Comparison of ENCODE assay signal across 40 cellular contexts in the genomic region with DNA sequence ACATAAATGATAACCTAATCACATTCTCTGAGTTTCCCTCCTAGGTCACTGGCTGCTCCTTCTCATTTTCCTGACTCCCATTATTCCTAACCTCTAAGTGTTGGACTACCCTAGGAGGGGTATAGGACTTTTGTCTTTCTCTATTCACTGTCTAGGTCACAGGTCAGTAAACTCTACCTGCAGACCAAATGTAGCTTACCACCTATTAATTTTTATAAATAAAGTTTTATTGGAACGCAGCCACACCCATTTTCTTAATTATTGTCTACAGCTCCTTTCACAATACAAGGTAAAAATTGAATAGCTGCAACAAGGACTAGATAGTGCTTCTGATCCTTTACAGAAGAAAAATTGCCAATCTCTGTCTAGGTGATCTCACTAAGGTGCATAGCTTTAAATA.
"Had no signal": no experiment of that assay in that cellular context is flagged by ENCODE, and none has a peak within 500 bp of the region (broad histone marks: within the 10 kb centered on the region; RNA-seq: fewer than 3 reads in every experiment).

No MANE protein-coding gene starts in this region.

- H3K9me3 Mint-ChIP-seq: activated T-helper 1 cell treated with anti-CD3 and anti-CD28 coated beads, Interleukin-12 subunit alpha, Interleukin-12 subunit beta, Interleukin-2, Interleukin-4 antibody, amounts not matched to agents 30 ng/mL and 10 ng/mL and 1 ng/mL, durations not matched to agents 14 hours and 24 hours and 36 hours; activated T-helper 2 cell treated with anti-CD3 and anti-CD28 coated beads, Interferon-gamma antibody, Interleukin-2, Interleukin-4, amounts not matched to agents 10 μg/mL and 5 μg/mL and 100 μg/mL, durations not matched to agents 14 hours and 24 hours and 36 hours; brain had no signal

- H3K4me3 Mint-ChIP-seq: activated naive CD4-positive, alpha-beta T cell treated with anti-CD3 and anti-CD28 coated beads for 36 hours; activated naive CD4-positive, alpha-beta T cell treated with anti-CD3 and anti-CD28 coated beads, Interleukin-2, amount 10 ng/mL, durations not matched to agents 7 days and 5 days; activated naive CD4-positive, alpha-beta T cell treated with anti-CD3 and anti-CD28 coated beads, Interleukin-2, amount 50 U/mL, for 24 hours; activated naive CD8-positive, alpha-beta T cell; activated naive CD8-positive, alpha-beta T cell treated with anti-CD3 and anti-CD28 coated beads for 36 hours; activated naive CD8-positive, alpha-beta T cell treated with anti-CD3 and anti-CD28 coated beads, Interleukin-2, amount 10 ng/mL, durations not matched to agents 7 days and 5 days; activated naive CD8-positive, alpha-beta T cell treated with anti-CD3 and anti-CD28 coated beads, Interleukin-2, amount 50 U/mL, for 24 hours; activated T-cell treated with anti-CD3 and anti-CD28 coated beads, Interleukin-2, amount 50 U/mL, for 24 hours; activated T-cell treated with anti-CD3 and anti-CD28 coated beads, Interleukin-2, amount 50 U/mL, for 4 hours; activated T-cell treated with anti-CD3 and anti-CD28 coated beads, Interleukin-2, amount 50 U/mL, for 72 hours; activated T-helper 1 cell treated with anti-CD3 and anti-CD28 coated beads, Interleukin-12 subunit alpha, Interleukin-12 subunit beta, Interleukin-2, Interleukin-4 antibody, amounts not matched to agents 30 ng/mL and 10 ng/mL and 1 ng/mL, durations not matched to agents 14 hours and 24 hours and 36 hours; activated T-helper 17 cell treated with anti-CD3 and anti-CD28 coated beads, Interleukin-2, amount 50 U/mL, for 72 hours; brain; central memory CD8-positive, alpha-beta T cell had no signal

- H3K27ac Mint-ChIP-seq: activated naive CD4-positive, alpha-beta T cell treated with anti-CD3 and anti-CD28 coated beads for 36 hours; activated naive CD4-positive, alpha-beta T cell treated with anti-CD3 and anti-CD28 coated beads, Interleukin-2, amount 10 ng/mL, durations not matched to agents 7 days and 5 days; activated naive CD4-positive, alpha-beta T cell treated with anti-CD3 and anti-CD28 coated beads, Interleukin-2, amount 50 U/mL, for 24 hours; activated naive CD4-positive, alpha-beta T cell treated with anti-CD3 and anti-CD28 coated beads, Interleukin-2, amount 50 U/mL, for 72 hours; activated naive CD8-positive, alpha-beta T cell; activated naive CD8-positive, alpha-beta T cell treated with anti-CD3 and anti-CD28 coated beads for 36 hours; activated naive CD8-positive, alpha-beta T cell treated with anti-CD3 and anti-CD28 coated beads, Interleukin-2, amount 10 ng/mL, durations not matched to agents 7 days and 5 days; activated naive CD8-positive, alpha-beta T cell treated with anti-CD3 and anti-CD28 coated beads, Interleukin-2, amount 50 U/mL, for 24 hours; activated T-cell treated with anti-CD3 and anti-CD28 coated beads, Interleukin-2, amount 50 U/mL, for 24 hours; activated T-cell treated with anti-CD3 and anti-CD28 coated beads, Interleukin-2, amount 50 U/mL, for 72 hours; activated T-helper 1 cell treated with anti-CD3 and anti-CD28 coated beads, Interleukin-12 subunit alpha, Interleukin-12 subunit beta, Interleukin-2, Interleukin-4 antibody, amounts not matched to agents 30 ng/mL and 10 ng/mL and 1 ng/mL, durations not matched to agents 14 hours and 24 hours and 36 hours; activated T-helper 17 cell treated with anti-CD3 and anti-CD28 coated beads, Interleukin-2, amount 50 U/mL, for 72 hours; activated T-helper 2 cell treated with anti-CD3 and anti-CD28 coated beads, Interferon-gamma antibody, Interleukin-2, Interleukin-4, amounts not matched to agents 10 μg/mL and 5 μg/mL and 100 μg/mL, durations not matched to agents 14 hours and 24 hours and 36 hours; brain had no signal

- H3K27me3 Mint-ChIP-seq: activated naive CD4-positive, alpha-beta T cell treated with anti-CD3 and anti-CD28 coated beads, Interleukin-2, amount 10 ng/mL, durations not matched to agents 7 days and 5 days; activated naive CD4-positive, alpha-beta T cell treated with anti-CD3 and anti-CD28 coated beads, Interleukin-2, amount 50 U/mL, for 24 hours; activated naive CD8-positive, alpha-beta T cell; activated naive CD8-positive, alpha-beta T cell treated with anti-CD3 and anti-CD28 coated beads for 36 hours; activated naive CD8-positive, alpha-beta T cell treated with anti-CD3 and anti-CD28 coated beads, Interleukin-2, amount 10 ng/mL, durations not matched to agents 7 days and 5 days; activated naive CD8-positive, alpha-beta T cell treated with anti-CD3 and anti-CD28 coated beads, Interleukin-2, amount 50 U/mL, for 24 hours; activated T-cell treated with anti-CD3 and anti-CD28 coated beads, Interleukin-2, amount 50 U/mL, for 24 hours; activated T-helper 17 cell treated with anti-CD3 and anti-CD28 coated beads, Interleukin-2, amount 50 U/mL, for 72 hours; brain; central memory CD8-positive, alpha-beta T cell had no signal

- FAIRE-seq: astrocyte, bronchial epithelial cell had no signal

- H3K27ac ChIP-seq: adrenal gland, ascending aorta, body of pancreas, brain microvascular endothelial cell, breast epithelium, cardiac muscle cell had no signal

- DNase-seq: activated effector memory CD4-positive, alpha-beta T cell treated with anti-CD3 and anti-CD28 coated beads, Interleukin-2, amount 50 U/mL, for 16 hours; activated effector memory CD4-positive, alpha-beta T cell treated with Interleukin-2 at 50 U/mL for 16 hours; activated gamma-delta T cell; activated gamma-delta T cell treated with Interleukin-2 at 50 U/mL for 16 hours; activated naive CD4-positive, alpha-beta T cell; activated naive CD4-positive, alpha-beta T cell treated with anti-CD3 and anti-CD28 coated beads for 36 hours; activated naive CD4-positive, alpha-beta T cell treated with anti-CD3 and anti-CD28 coated beads, Interleukin-2, amount 10 ng/mL, durations not matched to agents 7 days and 5 days; activated naive CD4-positive, alpha-beta T cell treated with anti-CD3 and anti-CD28 coated beads, Interleukin-2, amount 50 U/mL, for 16 hours; activated naive CD4-positive, alpha-beta T cell treated with Interleukin-2 at 50 U/mL for 16 hours; activated naive CD8-positive, alpha-beta T cell treated with anti-CD3 and anti-CD28 coated beads for 36 hours; activated naive CD8-positive, alpha-beta T cell treated with anti-CD3 and anti-CD28 coated beads, Interleukin-2, amount 10 ng/mL, durations not matched to agents 7 days and 5 days; activated naive CD8-positive, alpha-beta T cell treated with anti-CD3 and anti-CD28 coated beads, Interleukin-2, amount 50 U/mL, for 24 hours; activated T-cell treated with anti-CD3 and anti-CD28 coated beads, Interleukin-2, amount 50 U/mL, for 1 hour; activated T-cell treated with anti-CD3 and anti-CD28 coated beads, Interleukin-2, amount 50 U/mL, for 24 hours; activated T-cell treated with anti-CD3 and anti-CD28 coated beads, Interleukin-2, amount 50 U/mL, for 4 hours; activated T-cell treated with anti-CD3 and anti-CD28 coated beads, Interleukin-2, amount 50 U/mL, for 48 hours; activated T-cell treated with anti-CD3 and anti-CD28 coated beads, Interleukin-2, amount 50 U/mL, for 72 hours; adrenal gland; amniotic stem cell; amygdala; anterior cingulate cortex; aorta; body of pancreas; brain microvascular endothelial cell; caudate nucleus; central memory CD4-positive, alpha-beta T cell; cerebellar nuclear complex had no signal

- H3K4me1 ChIP-seq: body of pancreas, breast epithelium had no signal

- H3K4me3 ChIP-seq: adrenal gland, ascending aorta, body of pancreas, breast epithelium, cardiac muscle cell had no signal

- H3K27me3 ChIP-seq: adrenal gland, ascending aorta, body of pancreas, brain microvascular endothelial cell, breast epithelium, cardiac muscle cell had no signal

- ATAC-seq: activated naive CD4-positive, alpha-beta T cell treated with anti-CD3 and anti-CD28 coated beads, Interleukin-2, amount 50 U/mL, for 72 hours; activated naive CD8-positive, alpha-beta T cell treated with anti-CD3 and anti-CD28 coated beads, Interleukin-2, amount 50 U/mL, for 24 hours; activated T-cell treated with anti-CD3 and anti-CD28 coated beads, Interleukin-2, amount 50 U/mL, for 4 hours; activated T-cell treated with anti-CD3 and anti-CD28 coated beads, Interleukin-2, amount 50 U/mL, for 72 hours; activated T-helper 17 cell treated with anti-CD3 and anti-CD28 coated beads, Interleukin-2, amount 50 U/mL, for 72 hours; body of pancreas had no signal

- H3K9me3 ChIP-seq: adrenal gland, ascending aorta, body of pancreas, breast epithelium had no signal

- H3K4me1 Mint-ChIP-seq: activated naive CD4-positive, alpha-beta T cell treated with anti-CD3 and anti-CD28 coated beads, Interleukin-2, amount 10 ng/mL, durations not matched to agents 7 days and 5 days; activated naive CD8-positive, alpha-beta T cell treated with anti-CD3 and anti-CD28 coated beads for 36 hours; activated naive CD8-positive, alpha-beta T cell treated with anti-CD3 and anti-CD28 coated beads, Interleukin-2, amount 10 ng/mL, durations not matched to agents 7 days and 5 days; activated T-helper 17 cell treated with anti-CD3 and anti-CD28 coated beads, Interleukin-2, amount 50 U/mL, for 72 hours; central memory CD8-positive, alpha-beta T cell had no signal

- H3K36me3 ChIP-seq: adrenal gland, ascending aorta, brain microvascular endothelial cell, breast epithelium, cardiac muscle cell had no signal

- H3K36me3 Mint-ChIP-seq: activated naive CD4-positive, alpha-beta T cell treated with anti-CD3 and anti-CD28 coated beads, Interleukin-2, amount 10 ng/mL, durations not matched to agents 7 days and 5 days; activated naive CD8-positive, alpha-beta T cell treated with anti-CD3 and anti-CD28 coated beads, Interleukin-2, amount 10 ng/mL, durations not matched to agents 7 days and 5 days; brain had no signal
